Comparison of ENCODE assay signal across 1 cellular context in the genomic region with DNA sequence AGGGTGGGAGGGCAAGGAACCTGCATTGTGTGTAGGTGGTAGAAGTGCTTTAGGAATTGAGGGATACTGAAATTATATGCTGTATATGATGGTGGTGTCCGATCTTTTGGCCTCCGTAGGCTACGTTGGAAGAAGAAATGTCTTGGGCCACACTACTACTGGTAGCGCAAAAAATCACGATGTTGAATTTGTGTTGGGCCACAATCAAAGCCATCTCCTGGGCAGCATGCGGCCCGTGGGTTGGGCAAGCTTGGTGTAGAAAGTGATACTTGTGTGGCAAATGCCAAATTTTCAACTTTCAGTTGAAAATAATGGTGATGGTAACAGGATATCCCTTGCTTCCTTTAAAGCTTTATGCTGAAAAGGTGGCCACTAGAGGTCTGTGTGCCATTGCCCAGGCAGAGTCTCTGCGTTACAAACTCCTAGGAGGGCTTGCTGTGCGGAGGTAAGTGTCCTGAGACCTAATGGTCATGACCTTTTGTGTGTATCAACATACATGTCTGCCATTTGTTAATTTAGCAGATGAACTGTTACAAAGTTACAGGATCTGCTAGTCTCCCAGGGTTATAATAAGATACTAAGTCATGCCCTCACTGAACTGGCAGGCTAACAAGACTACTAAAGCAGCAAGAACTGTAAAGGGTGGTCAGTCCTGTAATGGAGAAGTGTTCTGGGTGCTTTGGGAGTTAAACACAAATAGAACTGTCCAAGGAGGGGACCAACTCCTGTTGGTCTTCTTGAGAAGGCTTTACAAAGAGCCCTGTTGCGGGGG.
TF ChIP-seq lines count a peak whose summit lies in the region.

No MANE protein-coding gene starts in this region.

TF ChIP-seq in HepG2, 621 proteins besides CTCF, POLR2A, EP300 and RAD21:
- TF ChIP-seq, protein P1, sequence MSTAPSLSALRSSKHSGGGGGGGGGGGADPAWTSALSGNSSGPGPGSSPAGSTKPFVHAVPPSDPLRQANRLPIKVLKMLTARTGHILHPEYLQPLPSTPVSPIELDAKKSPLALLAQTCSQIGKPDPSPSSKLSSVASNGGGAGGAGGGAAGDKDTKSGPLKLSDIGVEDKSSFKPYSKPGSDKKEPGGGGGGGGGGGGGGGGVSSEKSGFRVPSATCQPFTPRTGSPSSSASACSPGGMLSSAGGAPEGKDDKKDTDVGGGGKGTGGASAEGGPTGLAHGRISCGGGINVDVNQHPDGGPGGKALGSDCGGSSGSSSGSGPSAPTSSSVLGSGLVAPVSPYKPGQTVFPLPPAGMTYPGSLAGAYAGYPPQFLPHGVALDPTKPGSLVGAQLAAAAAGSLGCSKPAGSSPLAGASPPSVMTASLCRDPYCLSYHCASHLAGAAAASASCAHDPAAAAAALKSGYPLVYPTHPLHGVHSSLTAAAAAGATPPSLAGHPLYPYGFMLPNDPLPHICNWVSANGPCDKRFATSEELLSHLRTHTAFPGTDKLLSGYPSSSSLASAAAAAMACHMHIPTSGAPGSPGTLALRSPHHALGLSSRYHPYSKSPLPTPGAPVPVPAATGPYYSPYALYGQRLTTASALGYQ (CRISPR knock-in tag; IDR thresholded peaks at IDR 0.05): no peak
- TF ChIP-seq RBFOX2 (IDR thresholded peaks at IDR 0.05; ENCODE audit: low read depth, low read length) (0 out of 2 replicates have a peak, but pooled peaks have one; percentile 39), RBM22 (optimal IDR thresholded peaks at IDR 0.05; ENCODE audit: low read length) (peak; percentile 16), SKI (IDR thresholded peaks at IDR 0.05; ENCODE audit: partially characterized antibody) (no peak), ZNF468 (CRISPR knock-in tag; IDR thresholded peaks at IDR 0.05) (no peak)
- TF ChIP-seq, protein P2, sequence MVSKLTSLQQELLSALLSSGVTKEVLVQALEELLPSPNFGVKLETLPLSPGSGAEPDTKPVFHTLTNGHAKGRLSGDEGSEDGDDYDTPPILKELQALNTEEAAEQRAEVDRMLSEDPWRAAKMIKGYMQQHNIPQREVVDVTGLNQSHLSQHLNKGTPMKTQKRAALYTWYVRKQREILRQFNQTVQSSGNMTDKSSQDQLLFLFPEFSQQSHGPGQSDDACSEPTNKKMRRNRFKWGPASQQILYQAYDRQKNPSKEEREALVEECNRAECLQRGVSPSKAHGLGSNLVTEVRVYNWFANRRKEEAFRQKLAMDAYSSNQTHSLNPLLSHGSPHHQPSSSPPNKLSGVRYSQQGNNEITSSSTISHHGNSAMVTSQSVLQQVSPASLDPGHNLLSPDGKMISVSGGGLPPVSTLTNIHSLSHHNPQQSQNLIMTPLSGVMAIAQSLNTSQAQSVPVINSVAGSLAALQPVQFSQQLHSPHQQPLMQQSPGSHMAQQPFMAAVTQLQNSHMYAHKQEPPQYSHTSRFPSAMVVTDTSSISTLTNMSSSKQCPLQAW (CRISPR knock-in tag; IDR thresholded peaks at IDR 0.05): 0 out of 2 replicates have a peak, but pooled peaks have one; percentile 21
